Comparison of ENCODE assay signal across 1 cellular context in genomic region chr14:64411001-64411400, GRCh38.
TF ChIP-seq lines count a peak whose summit lies in the region.

No MANE protein-coding gene starts in this region.

TF ChIP-seq in HepG2, 621 proteins besides CTCF, POLR2A, EP300 and RAD21:
- TF ChIP-seq ZNF296 (CRISPR knock-in tag; conservative IDR thresholded peaks at IDR 0.05) (no peak), ZBTB21 (CRISPR knock-in tag; IDR thresholded peaks at IDR 0.05) (no peak), NFE2L2 (IDR thresholded peaks at IDR 0.05; ENCODE audit: low read length) (no peak), NPAS2 (CRISPR knock-in tag; IDR thresholded peaks at IDR 0.05; ENCODE audit: borderline replicate concordance) (no peak), ZNF180 (CRISPR knock-in tag; IDR thresholded peaks at IDR 0.05; ENCODE audit: borderline replicate concordance, low read depth) (no peak), ZSCAN21 (CRISPR knock-in tag; IDR thresholded peaks at IDR 0.05; ENCODE audit: borderline replicate concordance) (no peak), MNT (IDR thresholded peaks at IDR 0.05) (no peak), KMT2B (CRISPR knock-in tag; IDR thresholded peaks at IDR 0.05) (no peak), HIC2 (CRISPR knock-in tag; IDR thresholded peaks at IDR 0.05; ENCODE audit: low read depth) (no peak)
